20 cellular contexts compared by ENCODE assay signal in the genomic region with DNA sequence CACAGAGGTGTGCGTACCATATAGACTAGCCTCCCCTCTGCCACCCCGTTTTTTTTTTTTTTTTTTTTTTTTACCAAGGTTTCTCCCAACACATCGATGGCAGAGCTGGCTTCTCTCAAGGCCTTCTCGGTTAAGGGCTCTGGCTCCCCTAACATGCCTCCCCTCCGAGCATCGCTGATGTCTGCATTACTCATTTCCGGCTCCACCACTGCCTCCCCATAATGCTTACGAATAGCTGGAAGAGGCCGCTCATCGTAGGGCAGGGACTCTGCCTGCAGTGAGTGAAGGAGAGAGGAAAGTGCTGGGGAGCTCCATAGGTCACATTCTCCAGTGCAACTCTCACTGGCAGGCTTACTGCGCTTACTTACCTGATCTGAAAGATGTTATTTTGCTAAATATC. TPM values are rescaled to one million over a fixed set of nuclear protein-coding genes. Genes with fewer than 3 reads are reported as not detected.
DNase-seq lines count a peak whose midpoint lies in the region; ATAC-seq and TF ChIP-seq lines count a peak whose summit lies in the region.
"Had no signal": no experiment of that assay in that cellular context is flagged by ENCODE, and none has a peak within 500 bp of the region (broad histone marks: within the 10 kb centered on the region; RNA-seq: fewer than 3 reads in every experiment).

No MANE protein-coding gene starts in this region.

- no peak for ATAC-seq in stimulated activated naive CD8-positive, alpha-beta T cell treated with anti-CD3 and anti-CD28 coated beads, Interleukin-15, amount 100 ng/mL, for 72 hours
- no peak for ATAC-seq in GM18519 (IDR thresholded peaks at IDR 0.05; ENCODE audit: low FRiP score, unreplicated experiment)
- ATAC-seq: Right ventricle myocardium inferior had no signal

- H3K36me3 ChIP-seq in sigmoid colon: peaks cover 0 to 93% (median 51%) of the 10 kb centered on the region in 4 donors
- peaks cover 58% of the 10 kb centered on the region for H3K36me3 ChIP-seq in effector memory CD4-positive, alpha-beta T cell (ENCODE audit: control insufficient read depth, insufficient read depth, low read length)
- H3K36me3 ChIP-seq: BE2C had no signal

- H3K9me3 ChIP-seq in sigmoid colon: peaks cover 0 to 7% (median 2%) of the 10 kb centered on the region in 4 donors
- H3K9me3 ChIP-seq in effector memory CD4-positive, alpha-beta T cell (ENCODE audit: control insufficient read depth, low read length): no peaks in the 10 kb centered on the region
- H3K9me3 ChIP-seq: BE2C had no signal

- no peaks in the 10 kb centered on the region for H3K27me3 Mint-ChIP-seq in stimulated activated naive CD8-positive, alpha-beta T cell treated with anti-CD3 and anti-CD28 coated beads, Interleukin-15, amount 100 ng/mL, for 72 hours

- H3K4me1 Mint-ChIP-seq in stimulated activated naive CD8-positive, alpha-beta T cell treated with anti-CD3 and anti-CD28 coated beads, Interleukin-15, amount 100 ng/mL, for 72 hours: no peaks in the 10 kb centered on the region
- H3K4me1 Mint-ChIP-seq: H9 had no signal

- WGBS in sigmoid colon, 2 donors: 97 to 98% methylated on average over 11 of the region's 11 CpGs

- H3K27ac ChIP-seq in sigmoid colon: no peak overlapping the region
- H3K27ac ChIP-seq in effector memory CD4-positive, alpha-beta T cell (ENCODE audit: insufficient read depth, low read length, poor library complexity, severe bottlenecking): no peak overlapping the region
- H3K27ac ChIP-seq: GM23248, HL-60, Peyer's patch, SJSA1 had no signal

- no peaks in the 10 kb centered on the region for H3K4me1 ChIP-seq in sigmoid colon
- H3K4me1 ChIP-seq in effector memory CD4-positive, alpha-beta T cell (ENCODE audit: control insufficient read depth, insufficient read depth, low read length, poor library complexity, severe bottlenecking): no peaks in the 10 kb centered on the region
- H3K4me1 ChIP-seq: BE2C, Peyer's patch, SJSA1 had no signal

- no peak for TF ChIP-seq POLR2A in sigmoid colon (IDR thresholded peaks at IDR 0.05)

- TF ChIP-seq CTCF in choroid plexus epithelial cell (conservative IDR thresholded peaks at IDR 0.05; ENCODE audit: low read depth, low read length) (no peak), sigmoid colon (IDR thresholded peaks at IDR 0.05) (no peak)

- no peak overlapping the region for H3K4me3 Mint-ChIP-seq in stimulated activated naive CD8-positive, alpha-beta T cell treated with anti-CD3 and anti-CD28 coated beads, Interleukin-15, amount 100 ng/mL, for 72 hours
- H3K4me3 Mint-ChIP-seq: H9, HFFc6 had no signal

- TF ChIP-seq EP300 in sigmoid colon (IDR thresholded peaks at IDR 0.05): no peak

- intact Hi-C loops in sigmoid colon (cut with DNase I): no loop called here

- peak; percentile 55 for DNase-seq in EH (ENCODE audit: low read depth)
- peak; percentile 93 for DNase-seq in RKO (ENCODE audit: low spot score)
- DNase-seq in choroid plexus epithelial cell (ENCODE audit: low read depth): peak; percentile 22
- peak; percentile 15 for DNase-seq in sigmoid colon
- DNase-seq in effector memory CD4-positive, alpha-beta T cell: no peak
- DNase-seq in stimulated activated naive CD8-positive, alpha-beta T cell treated with anti-CD3 and anti-CD28 coated beads, Interleukin-15, amount 100 ng/mL, for 72 hours: no peak
- DNase-seq: BE2C, GM23248, H9, HFFc6, KG1, NCI-H1694 treated with DMSO at 0.1 percent for 48 hours, NCI-H2081 treated with DMSO at 0.1 percent for 48 hours, NCI-H446, NCI-H526, Peyer's patch had no signal

- H3K4me3 ChIP-seq in choroid plexus epithelial cell (ENCODE audit: low read depth, low read length) (no peak overlapping the region), sigmoid colon (no peak overlapping the region)
- H3K4me3 ChIP-seq in effector memory CD4-positive, alpha-beta T cell (ENCODE audit: insufficient read depth, low read depth, low read length, poor library complexity, severe bottlenecking): no peak overlapping the region
- H3K4me3 ChIP-seq: GM23248, Peyer's patch, SJSA1 had no signal

- H3K27me3 ChIP-seq in sigmoid colon: no peaks in the 10 kb centered on the region
- no peaks in the 10 kb centered on the region for H3K27me3 ChIP-seq in effector memory CD4-positive, alpha-beta T cell (replicated peaks; ENCODE audit: control insufficient read depth, insufficient read depth, low read length, poor library complexity, severe bottlenecking)
- H3K27me3 ChIP-seq: BE2C, Peyer's patch, SJSA1 had no signal

- H3K9me3 Mint-ChIP-seq in stimulated activated naive CD8-positive, alpha-beta T cell treated with anti-CD3 and anti-CD28 coated beads, Interleukin-15, amount 100 ng/mL, for 72 hours: peaks cover 5% of the 10 kb centered on the region in 2 donors

- H3K27ac Mint-ChIP-seq in stimulated activated naive CD8-positive, alpha-beta T cell treated with anti-CD3 and anti-CD28 coated beads, Interleukin-15, amount 100 ng/mL, for 72 hours: no peak overlapping the region
- H3K27ac Mint-ChIP-seq: H9, HFFc6 had no signal

RNA-seq across cellular contexts. Expression of gene CEP104, which starts 20.6 kb away (rescaled TPM):
- total RNA-seq in sigmoid colon: 10 to 100 TPM; 21.6 to 32.5 (median 25.3) TPM
- polyA plus RNA-seq in sigmoid colon: 10 to 100 TPM; 12.0 to 16.0 (median 12.9) TPM

RNA-seq across cellular contexts. Expression of gene DFFB, which starts 20.9 kb away (rescaled TPM):
- 1 to 10 TPM; 2.9 to 7.4 (median 6.6) TPM for total RNA-seq in sigmoid colon
- 1 to 10 TPM; 1.8 to 9.0 (median 3.2) TPM for polyA plus RNA-seq in sigmoid colon

RNA-seq across cellular contexts. Expression of gene LRRC47, which starts 40.1 kb away (rescaled TPM):
- total RNA-seq in sigmoid colon: 10 to 100 TPM; 26.7 to 36.4 (median 31.2) TPM
- 10 to 100 TPM; 11.4 to 25.9 (median 13.2) TPM for polyA plus RNA-seq in sigmoid colon

Comparison
In these comparisons a context has a peak if more than half of its experiments do, and no peak if none do; other contexts are left out.
1. DNase-seq: peak in EH (single experiment), RKO (single experiment), choroid plexus epithelial cell (single experiment) and sigmoid colon (single experiment); none in effector memory CD4-positive, alpha-beta T cell (0 of 3) and stimulated activated naive CD8-positive, alpha-beta T cell treated with anti-CD3 and anti-CD28 coated beads, Interleukin-15, amount 100 ng/mL, for 72 hours (0 of 2).